Comparison of ENCODE assay signal across 8 cellular contexts in the genomic region with DNA sequence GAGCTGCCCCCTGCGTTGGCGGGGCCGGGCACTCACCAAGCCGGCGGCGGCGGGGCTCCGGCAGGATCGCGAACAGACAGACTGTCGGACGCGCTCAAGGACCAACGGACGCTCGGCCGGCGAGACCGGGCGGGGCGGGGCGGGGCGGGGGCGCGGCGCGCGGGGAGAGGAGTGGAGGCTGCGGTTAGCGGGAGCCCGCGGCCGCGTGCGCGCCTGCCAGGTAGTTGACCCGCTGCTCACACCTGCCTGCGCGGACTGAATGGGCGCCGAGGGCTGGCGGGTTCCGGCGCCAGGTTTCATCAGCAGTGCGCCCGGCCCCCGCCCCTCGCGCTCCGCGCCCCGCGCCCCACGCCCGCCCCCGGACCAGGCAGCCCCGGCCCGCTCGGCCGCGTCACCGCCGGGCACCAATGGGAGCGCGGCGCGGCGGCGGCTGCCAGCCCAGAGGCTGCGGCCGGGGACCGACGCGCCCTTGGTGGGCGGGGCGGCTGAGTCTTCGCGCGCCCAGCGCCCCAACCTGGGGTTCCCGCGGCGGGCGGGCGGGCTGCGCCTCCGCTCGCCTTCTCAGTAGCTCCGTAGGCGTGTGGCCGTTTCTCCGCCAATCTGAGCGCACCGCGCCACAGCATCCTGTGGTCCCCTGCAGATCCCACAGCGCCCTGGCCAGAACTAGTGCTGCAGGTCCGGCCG. TPM values are rescaled to one million over a fixed set of nuclear protein-coding genes. Genes with fewer than 3 reads are reported as not detected.
A peak's percentile ranks its signal among the peaks of the same experiment; 100 is the strongest.
DNase-seq lines count a peak whose midpoint lies in the region; TF ChIP-seq lines count a peak whose summit lies in the region.

A gene (minus strand): TSS at position 309 of the 684 bp plus-strand sequence. CDS start 59,500 bp downstream, outside the sequence.

- H3K9me3 Mint-ChIP-seq in H9: no peaks in the 10 kb centered on the region

- H3K27ac ChIP-seq in H9 (ENCODE audit: insufficient read length, low read depth, low read length) (no peak within 1 kb of the TSS), neutrophil (no peak within 1 kb of the TSS)

- no peak within 1 kb of the TSS for H2AFZ ChIP-seq in H9 (ENCODE audit: low read length)

- peak within 1 kb of the TSS; percentile 63 to 64 for H3K4me3 ChIP-seq in neutrophil (ENCODE audit: low read depth in 1 of 2, low read length in 1 of 2)

- H2BK12ac ChIP-seq in H9 (ENCODE audit: insufficient read length, low read depth, low read length): no peak within 1 kb of the TSS

- peak within 1 kb of the TSS; percentile 44 to 95 (median 94); a peak in 5 of 7 replicates for H3K27ac Mint-ChIP-seq in H9

- H3K56ac ChIP-seq in H9 (ENCODE audit: insufficient read length, low read depth, low read length): no peak within 1 kb of the TSS

- H3K4me1 ChIP-seq in H9 (ENCODE audit: insufficient read depth, low read length) (peaks cover 4% of the 10 kb centered on the region; the same call in 1 of the 2 replicates), neutrophil (ENCODE audit: control insufficient read depth in 1 of 2, insufficient read depth in 1 of 2, low read depth in 1 of 2, low read length in 1 of 2) (peaks cover 9 to 12% of the 10 kb centered on the region in 2 experiments)

- peak within 1 kb of the TSS; percentile 81 for H3K9ac ChIP-seq in H9 (ENCODE audit: extremely low read depth, insufficient read length, low read length)

- peak within 1 kb of the TSS; percentile 85 to 94 for H3K4me3 Mint-ChIP-seq in H9

- H4K8ac ChIP-seq in H9 (replicated peaks; ENCODE audit: insufficient read length, low read depth, low read length): no peak within 1 kb of the TSS

- H2AK5ac ChIP-seq in H9 (ENCODE audit: insufficient read length, low read length): no peak within 1 kb of the TSS

- peaks cover 34% of the 10 kb centered on the region for H3K79me2 ChIP-seq in H9 (ENCODE audit: insufficient read depth, low read length)

- H2BK5ac ChIP-seq in H9 (ENCODE audit: insufficient read length, low read length): no peak within 1 kb of the TSS

- peak within 1 kb of the TSS; percentile 76 for H3K4me2 ChIP-seq in H9 (ENCODE audit: insufficient read depth, insufficient read length, low read length)

- no peak within 1 kb of the TSS for H2BK15ac ChIP-seq in H9 (ENCODE audit: low read depth, low read length)

- peak within 1 kb of the TSS; percentile 93 for H3K14ac ChIP-seq in H9 (ENCODE audit: insufficient read depth, low read length)

- peak within 1 kb of the TSS; percentile 76 for H4K91ac ChIP-seq in H9 (ENCODE audit: insufficient read length, low read depth, low read length)

- no CpG with 5 or more reads among the region's 98 CpGs for WGBS in H9 (ENCODE audit: extremely low coverage, insufficient read length, low lambda C conversion rate)

- no peaks in the 10 kb centered on the region for H3K9me3 ChIP-seq in H9 (ENCODE audit: control insufficient read depth, low read depth, low read length)
- no peaks in the 10 kb centered on the region for H3K9me3 ChIP-seq in neutrophil

- H3K36me3 ChIP-seq in neutrophil: no peaks in the 10 kb centered on the region

- H2BK20ac ChIP-seq in H9 (ENCODE audit: low read depth, low read length, poor library complexity, severe bottlenecking): no peak within 1 kb of the TSS

- H3K79me1 ChIP-seq in H9 (ENCODE audit: insufficient read depth, low read depth, low read length, poor library complexity, severe bottlenecking): no peaks in the 10 kb centered on the region

- peaks cover 15% of the 10 kb centered on the region for H3K27me3 Mint-ChIP-seq in H9 (ENCODE audit: low read depth)

- H3T11ph ChIP-seq in H9 (ENCODE audit: low read length): no peak within 1 kb of the TSS

- H3K27me3 ChIP-seq in H9 (ENCODE audit: insufficient read depth, low read length) (peaks cover 4% of the 10 kb centered on the region; the same call in 1 of the 2 replicates), neutrophil (peaks cover 31% of the 10 kb centered on the region)

- H3K4ac ChIP-seq in H9 (ENCODE audit: low read depth, low read length): no peak within 1 kb of the TSS; the same call in 1 of the 2 replicates

- no peaks in the 10 kb centered on the region for H4K20me1 ChIP-seq in H9 (ENCODE audit: control insufficient read depth, insufficient read depth, insufficient read length)

- no peak within 1 kb of the TSS for H4K5ac ChIP-seq in H9 (ENCODE audit: insufficient read length, low read depth, low read length)

- TF ChIP-seq CTCF in H9 (conservative IDR thresholded peaks at IDR 0.05) (no peak), neutrophil (IDR thresholded peaks at IDR 0.05) (no peak)

- H3K23me2 ChIP-seq in H9 (ENCODE audit: insufficient read length, low read depth, low read length, poor library complexity, severe bottlenecking): peaks cover 7% of the 10 kb centered on the region

- H3K36me3 Mint-ChIP-seq in H9 (ENCODE audit: insufficient read depth in 1 of 3, low read depth in 3 of 3): peaks cover 0 to 5% (median 5%) of the 10 kb centered on the region in 3 experiments; a peak in 6 of 7 replicates

- no peak within 1 kb of the TSS for H2BK120ac ChIP-seq in H9 (ENCODE audit: low read depth, low read length, poor library complexity, severe bottlenecking)

- H3K18ac ChIP-seq in H9 (ENCODE audit: insufficient read length, low read depth, low read length): peak within 1 kb of the TSS; percentile 68

- peak; percentile 64 for DNase-seq in GF-D8 (lab: John Stamatoyannopoulos, UW)
- DNase-seq in H9: peak; percentile 92
- DNase-seq in M059J (ENCODE audit: low read depth): peak; percentile 83
- DNase-seq in SK-N-DZ (ENCODE audit: low spot score): peak; percentile 90
- DNase-seq in activated naive CD4-positive, alpha-beta T cell treated with Interleukin-2 at 50 U/mL for 16 hours: peak; percentile 87
- peak; percentile 95 for DNase-seq in germinal center (ENCODE audit: low spot score)
- peak; percentile 73 for DNase-seq in superior temporal gyrus (ENCODE audit: extremely low spot score)

- H3K23ac ChIP-seq in H9 (ENCODE audit: insufficient read length, low read depth, low read length): no peak within 1 kb of the TSS

- peaks cover 30 to 35% of the 10 kb centered on the region in 2 experiments for H3K4me1 Mint-ChIP-seq in H9

RNA-seq across cellular contexts. Expression of the gene that starts here (rescaled TPM):
- total RNA-seq in H9 (2021): 109 TPM in 2 replicates
- 9.3 and 15.9 TPM in 2 replicates for total RNA-seq in M059J (2014; rRNA removed; shearing (Covaris generic))
- polyA plus RNA-seq in SK-N-DZ (2014; cell fraction: cytosol; rRNA removed): 18.3 and 20.5 TPM in 2 replicates
- polyA plus RNA-seq in SK-N-DZ (2014; cell fraction: nucleus; rRNA removed): 10.8 and 21.7 TPM in 2 replicates
